In the genomic region with DNA sequence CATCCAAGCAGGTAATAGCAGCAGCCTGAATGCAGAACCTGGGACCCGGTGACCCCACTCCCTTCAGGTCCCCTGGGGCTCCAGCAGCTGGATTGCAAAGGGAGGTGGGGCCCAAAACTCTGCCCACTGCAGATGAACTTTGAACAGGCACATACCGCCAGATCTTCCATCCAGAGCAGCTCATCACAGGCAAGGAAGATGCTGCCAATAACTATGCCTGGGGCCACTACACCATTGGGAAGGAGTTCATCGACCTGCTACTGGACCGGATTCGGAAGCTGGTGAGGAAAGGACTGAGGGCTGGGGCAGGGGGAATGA, we compare ENCODE assay signal across 1 cellular context.
TF ChIP-seq lines count a peak whose summit lies in the region.

No MANE protein-coding gene starts in this region.

TF ChIP-seq in HepG2, 621 proteins besides CTCF, POLR2A, EP300 and RAD21 (continued from another document):
- TF ChIP-seq, protein P1, sequence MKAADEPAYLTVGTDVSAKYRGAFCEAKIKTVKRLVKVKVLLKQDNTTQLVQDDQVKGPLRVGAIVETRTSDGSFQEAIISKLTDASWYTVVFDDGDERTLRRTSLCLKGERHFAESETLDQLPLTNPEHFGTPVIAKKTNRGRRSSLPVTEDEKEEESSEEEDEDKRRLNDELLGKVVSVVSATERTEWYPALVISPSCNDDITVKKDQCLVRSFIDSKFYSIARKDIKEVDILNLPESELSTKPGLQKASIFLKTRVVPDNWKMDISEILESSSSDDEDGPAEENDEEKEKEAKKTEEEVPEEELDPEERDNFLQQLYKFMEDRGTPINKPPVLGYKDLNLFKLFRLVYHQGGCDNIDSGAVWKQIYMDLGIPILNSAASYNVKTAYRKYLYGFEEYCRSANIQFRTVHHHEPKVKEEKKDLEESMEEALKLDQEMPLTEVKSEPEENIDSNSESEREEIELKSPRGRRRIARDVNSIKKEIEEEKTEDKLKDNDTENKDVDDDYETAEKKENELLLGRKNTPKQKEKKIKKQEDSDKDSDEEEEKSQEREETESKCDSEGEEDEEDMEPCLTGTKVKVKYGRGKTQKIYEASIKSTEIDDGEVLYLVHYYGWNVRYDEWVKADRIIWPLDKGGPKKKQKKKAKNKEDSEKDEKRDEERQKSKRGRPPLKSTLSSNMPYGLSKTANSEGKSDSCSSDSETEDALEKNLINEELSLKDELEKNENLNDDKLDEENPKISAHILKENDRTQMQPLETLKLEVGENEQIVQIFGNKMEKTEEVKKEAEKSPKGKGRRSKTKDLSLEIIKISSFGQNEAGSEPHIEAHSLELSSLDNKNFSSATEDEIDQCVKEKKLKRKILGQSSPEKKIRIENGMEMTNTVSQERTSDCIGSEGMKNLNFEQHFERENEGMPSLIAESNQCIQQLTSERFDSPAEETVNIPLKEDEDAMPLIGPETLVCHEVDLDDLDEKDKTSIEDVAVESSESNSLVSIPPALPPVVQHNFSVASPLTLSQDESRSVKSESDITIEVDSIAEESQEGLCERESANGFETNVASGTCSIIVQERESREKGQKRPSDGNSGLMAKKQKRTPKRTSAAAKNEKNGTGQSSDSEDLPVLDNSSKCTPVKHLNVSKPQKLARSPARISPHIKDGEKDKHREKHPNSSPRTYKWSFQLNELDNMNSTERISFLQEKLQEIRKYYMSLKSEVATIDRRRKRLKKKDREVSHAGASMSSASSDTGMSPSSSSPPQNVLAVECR (CRISPR knock-in tag; IDR thresholded peaks at IDR 0.05; ENCODE audit: borderline replicate concordance): no peak
- TF ChIP-seq ZNF264 (CRISPR knock-in tag; IDR thresholded peaks at IDR 0.05) (0 out of 2 replicates have a peak, but pooled peaks have one; percentile 11), TEAD3 (CRISPR knock-in tag; optimal IDR thresholded peaks at IDR 0.05; ENCODE audit: borderline replicate concordance) (peak; percentile 79)
